ENCODE assay signal across 24 cellular contexts in the genomic region with DNA sequence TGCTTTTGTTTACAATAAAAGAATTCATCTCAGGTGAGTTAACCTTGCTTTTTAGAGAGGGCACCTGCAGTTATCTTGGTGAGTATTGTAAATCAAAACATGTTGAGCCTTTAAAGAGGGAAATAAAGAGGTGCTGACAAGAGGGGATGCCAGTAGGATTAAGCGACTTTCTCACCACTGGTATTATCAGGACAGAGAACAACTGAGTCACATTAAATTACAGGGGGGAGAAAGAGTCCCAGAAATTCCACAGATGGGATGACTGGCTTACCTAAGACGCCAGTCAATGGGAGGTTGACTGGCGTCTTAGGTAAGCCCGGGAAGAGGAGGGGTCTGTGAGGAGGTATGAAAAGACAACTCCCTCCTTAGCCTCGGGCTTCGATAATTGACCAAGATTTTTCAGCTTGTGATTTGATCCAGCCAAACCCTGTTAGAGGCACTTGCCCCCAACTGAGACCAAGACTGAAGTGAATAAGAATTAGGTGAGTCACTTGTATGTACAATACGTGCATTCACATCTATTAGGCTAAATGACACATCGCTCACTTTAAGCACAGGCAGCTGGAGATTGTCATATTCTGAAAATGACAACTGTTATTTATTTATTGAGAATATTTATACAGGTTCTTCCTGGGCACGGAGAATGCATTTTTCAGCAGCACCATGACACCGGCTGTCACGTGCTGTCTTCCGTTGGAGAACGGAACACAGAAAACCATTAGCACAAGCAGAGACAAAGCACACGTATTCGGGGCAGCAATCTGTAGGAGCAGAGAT.
DNase-seq lines count a peak whose midpoint lies in the region; ATAC-seq, FAIRE-seq and TF ChIP-seq lines count a peak whose summit lies in the region.
"Had no signal": no experiment of that assay in that cellular context is flagged by ENCODE, and none has a peak within 500 bp of the region (broad histone marks: within the 10 kb centered on the region; RNA-seq: fewer than 3 reads in every experiment).

No MANE protein-coding gene starts in this region.

- H3K36me3 Mint-ChIP-seq in H9 (ENCODE audit: insufficient read depth in 1 of 3, low read depth in 3 of 3) = no peaks in the 10 kb centered on the region
- no peaks in the 10 kb centered on the region for H3K36me3 Mint-ChIP-seq in neural progenitor cell
- H3K36me3 Mint-ChIP-seq: activated naive CD8-positive, alpha-beta T cell had no signal

- H3K79me2 ChIP-seq in H9 (ENCODE audit: insufficient read depth, low read length) = no peaks in the 10 kb centered on the region
- no peaks in the 10 kb centered on the region for H3K79me2 ChIP-seq in neural progenitor cell (ENCODE audit: low read depth)

- H2BK15ac ChIP-seq in H9 (ENCODE audit: low read depth, low read length) = no peak overlapping the region

- peaks cover 5% of the 10 kb centered on the region for H3K23me2 ChIP-seq in H9 (ENCODE audit: insufficient read length, low read depth, low read length, poor library complexity, severe bottlenecking)

- no peaks in the 10 kb centered on the region for H4K20me1 ChIP-seq in H9 (ENCODE audit: control insufficient read depth, insufficient read depth, insufficient read length)
- H4K20me1 ChIP-seq in neural progenitor cell (ENCODE audit: low read depth) = no peaks in the 10 kb centered on the region

- no peak for TF ChIP-seq EP300 in tibial nerve (IDR thresholded peaks at IDR 0.05)

- H3K9ac ChIP-seq in H9 (ENCODE audit: extremely low read depth, insufficient read length, low read length) = no peak overlapping the region
- H3K9ac ChIP-seq in neural progenitor cell = no peak overlapping the region

- DNase-seq in H9 (no peak), NCI-H2081 (lab: John Stamatoyannopoulos, UW) (peak; percentile 65 to 87), bronchial epithelial cell (ENCODE audit: low read depth) (peak; percentile 22), neural progenitor cell (ENCODE audit: low spot score) (peak; percentile 41), tibial nerve (ENCODE audit: low spot score in 2 of 2) (no peak), hippocampal formation (lab: John Stamatoyannopoulos, UW) (no peak), SIG-M5 (lab: John Stamatoyannopoulos, UW) (no peak)
- DNase-seq: activated CD4-positive, alpha-beta T cell treated with anti-CD3 and anti-CD28 coated beads, Interleukin-2, amount 10 ng/mL, durations not matched to agents 24 days and 14 days; brain microvascular endothelial cell; dermis blood vessel endothelial cell; GDM1; HCEC 1CT; head of caudate nucleus; NCI-H2107; ovary; stimulated activated CD4-positive, alpha-beta T cell treated with anti-CD3 and anti-CD28 coated beads, Interleukin-4, amount 100 ng/mL, for 1 hour; stimulated activated CD8-positive, alpha-beta memory T cell treated with anti-CD3 and anti-CD28 coated beads, Interleukin-4, amount 100 ng/mL, for 48 hours had no signal

- H2BK20ac ChIP-seq in H9 (ENCODE audit: low read depth, low read length, poor library complexity, severe bottlenecking) = no peak overlapping the region

- peaks cover 12% of the 10 kb centered on the region for H3F3A ChIP-seq in neural progenitor cell (ENCODE audit: low read depth)

- H3K4me3 Mint-ChIP-seq in H9 (peak overlapping the region; percentile 46 to 71), neural progenitor cell (peak overlapping the region; percentile 49)
- H3K4me3 Mint-ChIP-seq: activated CD4-positive, alpha-beta T cell treated with anti-CD3 and anti-CD28 coated beads, Interleukin-2, amount 10 ng/mL, durations not matched to agents 24 days and 14 days; activated naive CD8-positive, alpha-beta T cell had no signal

- TF ChIP-seq CTCF in H9 (conservative IDR thresholded peaks at IDR 0.05) = no peak
- no peak for TF ChIP-seq CTCF in bronchial epithelial cell (IDR thresholded peaks at IDR 0.05; ENCODE audit: insufficient read depth, low read length, severe bottlenecking)
- TF ChIP-seq CTCF in neural progenitor cell (IDR thresholded peaks at IDR 0.05) = no peak
- TF ChIP-seq CTCF in tibial nerve (IDR thresholded peaks at IDR 0.05) = no peak

- no peak overlapping the region for H3K23ac ChIP-seq in H9 (ENCODE audit: insufficient read length, low read depth, low read length)

- H3K4me3 ChIP-seq in bronchial epithelial cell (ENCODE audit: low read depth, low read length) = no peak overlapping the region
- H3K4me3 ChIP-seq in neural progenitor cell = peak overlapping the region; percentile 27
- H3K4me3 ChIP-seq in tibial nerve = no peak overlapping the region
- H3K4me3 ChIP-seq: esophagus muscularis mucosa, ovary, SJSA1, suprapubic skin had no signal

- H3K9me3 ChIP-seq in H9 (ENCODE audit: control insufficient read depth, low read depth, low read length) (no peaks in the 10 kb centered on the region), neural progenitor cell (ENCODE audit: low read depth) (no peaks in the 10 kb centered on the region), tibial nerve (no peaks in the 10 kb centered on the region)
- H3K9me3 ChIP-seq: esophagus muscularis mucosa, ovary, SJSA1, suprapubic skin had no signal

- H3K4ac ChIP-seq in H9 (ENCODE audit: low read depth, low read length) = no peak overlapping the region

- no peaks in the 10 kb centered on the region for H3K9me3 Mint-ChIP-seq in H9
- no peaks in the 10 kb centered on the region for H3K9me3 Mint-ChIP-seq in neural progenitor cell
- H3K9me3 Mint-ChIP-seq: activated CD4-positive, alpha-beta T cell treated with anti-CD3 and anti-CD28 coated beads, Interleukin-2, amount 10 ng/mL, durations not matched to agents 24 days and 14 days had no signal

- H2BK5ac ChIP-seq in H9 (ENCODE audit: insufficient read length, low read length) = no peak overlapping the region

- H3K4me1 Mint-ChIP-seq in H9 (peaks cover 62 to 65% of the 10 kb centered on the region in 2 experiments), neural progenitor cell (peaks cover 40% of the 10 kb centered on the region)
- H3K4me1 Mint-ChIP-seq: activated CD4-positive, alpha-beta T cell treated with anti-CD3 and anti-CD28 coated beads, Interleukin-2, amount 10 ng/mL, durations not matched to agents 24 days and 14 days had no signal

- H3T11ph ChIP-seq in H9 (ENCODE audit: low read length) = no peak overlapping the region

- ATAC-seq in GM18519 (IDR thresholded peaks at IDR 0.05; ENCODE audit: low FRiP score, unreplicated experiment) = no peak

- H2BK12ac ChIP-seq in H9 (ENCODE audit: insufficient read length, low read depth, low read length) = no peak overlapping the region

- H2BK120ac ChIP-seq in H9 (ENCODE audit: low read depth, low read length, poor library complexity, severe bottlenecking) = no peak overlapping the region

- H3K27ac ChIP-seq in H9 (ENCODE audit: insufficient read length, low read depth, low read length) (peak overlapping the region; percentile 41), neural progenitor cell (no peak overlapping the region), tibial nerve (no peak overlapping the region)
- H3K27ac ChIP-seq: brain microvascular endothelial cell, esophagus muscularis mucosa, ovary, SJSA1, suprapubic skin had no signal

- no peaks in the 10 kb centered on the region for H3K27me3 ChIP-seq in H9 (ENCODE audit: insufficient read depth, low read length)
- peaks cover 1% of the 10 kb centered on the region for H3K27me3 ChIP-seq in bronchial epithelial cell (ENCODE audit: control insufficient read depth, insufficient read depth, low read length)
- H3K27me3 ChIP-seq in neural progenitor cell = no peaks in the 10 kb centered on the region
- H3K27me3 ChIP-seq in tibial nerve = no peaks in the 10 kb centered on the region
- H3K27me3 ChIP-seq: brain microvascular endothelial cell, esophagus muscularis mucosa, ovary had no signal

- no peak overlapping the region for H2AK5ac ChIP-seq in H9 (ENCODE audit: insufficient read length, low read length)

- WGBS in H9 (ENCODE audit: extremely low coverage, insufficient read length, low lambda C conversion rate) = no CpG with 5 or more reads among the region's 15 CpGs
- 64 to 67% methylated on average over 14 of the region's 15 CpGs for WGBS in tibial nerve, 2 donors

- H3K4me2 ChIP-seq in H9 (ENCODE audit: insufficient read depth, insufficient read length, low read length) (peak overlapping the region; percentile 96), neural progenitor cell (peak overlapping the region; percentile 58)

- TF ChIP-seq POLR2A in tibial nerve (IDR thresholded peaks at IDR 0.05) = no peak

- no peaks in the 10 kb centered on the region for H3K79me1 ChIP-seq in H9 (ENCODE audit: insufficient read depth, low read depth, low read length, poor library complexity, severe bottlenecking)

- H3K27ac Mint-ChIP-seq in H9 (peak overlapping the region; percentile 40 to 94 (median 91); a peak in 5 of 7 replicates), neural progenitor cell (no peak overlapping the region)
- H3K27ac Mint-ChIP-seq: activated CD4-positive, alpha-beta T cell treated with anti-CD3 and anti-CD28 coated beads, Interleukin-2, amount 10 ng/mL, durations not matched to agents 24 days and 14 days; activated naive CD8-positive, alpha-beta T cell had no signal

- H2AFZ ChIP-seq in H9 (ENCODE audit: low read length) (peak overlapping the region; percentile 83), neural progenitor cell (replicated peaks) (peak overlapping the region; percentile 60)

- H3K27me3 Mint-ChIP-seq in H9 (ENCODE audit: low read depth) (no peaks in the 10 kb centered on the region), neural progenitor cell (ENCODE audit: insufficient read depth, low read depth) (no peaks in the 10 kb centered on the region)

- no peak overlapping the region for H3K56ac ChIP-seq in H9 (ENCODE audit: insufficient read length, low read depth, low read length)

- no peak overlapping the region for H3K14ac ChIP-seq in H9 (ENCODE audit: insufficient read depth, low read length)

- H4K5ac ChIP-seq in H9 (ENCODE audit: insufficient read length, low read depth, low read length) = no peak overlapping the region

- peak overlapping the region; percentile 17 for H3K18ac ChIP-seq in H9 (ENCODE audit: insufficient read length, low read depth, low read length)

- no peak overlapping the region for H4K8ac ChIP-seq in H9 (replicated peaks; ENCODE audit: insufficient read length, low read depth, low read length)

- peaks cover 13% of the 10 kb centered on the region; the same call in 1 of the 2 replicates for H3K4me1 ChIP-seq in H9 (ENCODE audit: insufficient read depth, low read length)
- peaks cover 36% of the 10 kb centered on the region for H3K4me1 ChIP-seq in neural progenitor cell
- no peaks in the 10 kb centered on the region for H3K4me1 ChIP-seq in tibial nerve
- H3K4me1 ChIP-seq: esophagus muscularis mucosa, SJSA1, suprapubic skin had no signal

- H3K36me3 ChIP-seq in bronchial epithelial cell (ENCODE audit: control insufficient read depth, insufficient read depth, low read length) (no peaks in the 10 kb centered on the region), neural progenitor cell (no peaks in the 10 kb centered on the region), tibial nerve (no peaks in the 10 kb centered on the region)
- H3K36me3 ChIP-seq: brain microvascular endothelial cell, esophagus muscularis mucosa, ovary, SJSA1, suprapubic skin had no signal

- H4K91ac ChIP-seq in H9 (ENCODE audit: insufficient read length, low read depth, low read length) = no peak overlapping the region

- no peak for FAIRE-seq in bronchial epithelial cell (lab: Jason Lieb, UNC)
- FAIRE-seq: GM12891, HTR-8/SVneo had no signal

Comparison
In these comparisons a context has a peak if more than half of its experiments do, and no peak if none do; other contexts are left out.
1. DNase-seq: peak in NCI-H2081 (2 of 2), bronchial epithelial cell (single experiment) and neural progenitor cell (single experiment); none in H9 (single experiment), tibial nerve (0 of 2), hippocampal formation (0 of 2) and SIG-M5 (single experiment).